ENCODE assay signal across 26 cellular contexts in genomic region chr2:26080356-26080755, GRCh38. TPM values are rescaled to one million over a fixed set of nuclear protein-coding genes. Genes with fewer than 3 reads are reported as not detected.
DNase-seq lines count a peak whose midpoint lies in the region; ATAC-seq and TF ChIP-seq lines count a peak whose summit lies in the region.
"Had no signal": no experiment of that assay in that cellular context is flagged by ENCODE, and none has a peak within 500 bp of the region (broad histone marks: within the 10 kb centered on the region; RNA-seq: fewer than 3 reads in every experiment).

No MANE protein-coding gene starts in this region.

- DNase-seq in AG04449 (ENCODE audit: low read depth, low spot score) (peak; percentile 36), IMR-90 (peak; percentile 20), dorsolateral prefrontal cortex (no peak), HEK293T (ENCODE audit: extremely low spot score) (no peak), T-cell (no peak), COLO668 (lab: John Stamatoyannopoulos, UW; ENCODE audit: unreplicated experiment) (no peak)
- no peak for DNase-seq in CD8-positive, alpha-beta memory T cell
- DNase-seq: activated CD4-positive, alpha-beta T cell treated with anti-CD3 and anti-CD28 coated beads for 4 hours; activated naive CD4-positive, alpha-beta T cell treated with anti-CD3 and anti-CD28 coated beads, Interleukin-2, amount 50 U/mL, for 16 hours; brain microvascular endothelial cell; CD4-positive, alpha-beta memory T cell; effector CD4-positive, alpha-beta T cell; Kasumi-1; left lung; NCI-H1436 treated with DMSO at 0.1 percent for 48 hours; NCI-H2081 treated with DMSO at 0.1 percent for 48 hours; NCI-H345; NCI-H69; SHP77; stimulated activated CD4-positive, alpha-beta T cell treated with anti-CD3 and anti-CD28 coated beads, Interleukin-4, amount 100 ng/mL, for 4 hours; upper lobe of right lung had no signal

- no peak overlapping the region for H3K9ac ChIP-seq in IMR-90 (ENCODE audit: low read depth, low read length)

- peaks cover 11 to 26% (median 23%) of the 10 kb centered on the region in 3 donors for H3K36me3 Mint-ChIP-seq in CD8-positive, alpha-beta memory T cell
- peaks cover 34% of the 10 kb centered on the region for H3K36me3 Mint-ChIP-seq in T-cell

- H3K79me1 ChIP-seq in IMR-90 (ENCODE audit: low read depth in 1 of 2, low read length in 2 of 2) = peaks cover 28 to 53% of the 10 kb centered on the region in 2 experiments

- H3K27ac Mint-ChIP-seq in CD8-positive, alpha-beta memory T cell = no peak overlapping the region
- no peak overlapping the region for H3K27ac Mint-ChIP-seq in T-cell
- H3K27ac Mint-ChIP-seq: activated T-helper 2 cell treated with anti-CD3 and anti-CD28 coated beads, Interferon-gamma antibody, Interleukin-2, Interleukin-4, amounts not matched to agents 10 μg/mL and 5 μg/mL and 100 μg/mL, durations not matched to agents 14 hours and 24 hours and 36 hours had no signal

- no peak overlapping the region for H2BK20ac ChIP-seq in IMR-90 (ENCODE audit: low read depth, low read length)

- ATAC-seq in IMR-90 (ENCODE audit: low read depth) = no peak
- no peak for ATAC-seq in T-cell (replicated peaks in 1 of 4)
- ATAC-seq: left lung, Panc1, sciatic nerve, upper lobe of right lung had no signal

- H4K8ac ChIP-seq in IMR-90 (ENCODE audit: low read depth in 2 of 2, low read length in 2 of 2) = no peak overlapping the region

- H3K4me3 Mint-ChIP-seq in CD8-positive, alpha-beta memory T cell = no peak overlapping the region
- no peak overlapping the region for H3K4me3 Mint-ChIP-seq in T-cell
- H3K4me3 Mint-ChIP-seq: CD4-positive, alpha-beta memory T cell had no signal

- H4K5ac ChIP-seq in IMR-90 (ENCODE audit: low read depth, low read length) = no peak overlapping the region

- BruUV-seq in IMR-90 (replicated peaks; lab: Mats Ljungman, UMichigan) = no TSS peak

- in situ Hi-C loops in IMR-90 (cut with MboI; ENCODE audit: low sequenced_read_pairs) = no loop called here

- CTCF ChIA-PET in AG04449 (lab: Yijun Ruan, JAX) (no interaction called here), IMR-90 (lab: Yijun Ruan, JAX) (interaction anchor here (0.6 kb wide), 1 partner anchor 405 kb away, joined by 3 read pairs; no protein-coding TSS in a partner anchor), HEK293T (lab: Yijun Ruan, JAX) (no interaction called here), T-cell (lab: Charles Lee) (no interaction called here)
- CTCF ChIA-PET in CD8-positive, alpha-beta memory T cell (lab: Charles Lee) = no interaction called here

- no peak overlapping the region for H3K18ac ChIP-seq in IMR-90 (ENCODE audit: low read depth, low read length)

- no CpG with 5 or more reads among the region's 1 CpG for WGBS in IMR-90 (ENCODE audit: extremely low coverage in 2 of 2, insufficient read length in 1 of 2), 2 experiments

- H2BK5ac ChIP-seq in IMR-90 (ENCODE audit: low read depth, low read length, poor library complexity, severe bottlenecking) = no peak overlapping the region

- H3K4me3 ChIP-seq in AG04449 (ENCODE audit: low read depth, low read length) (no peak overlapping the region), IMR-90 (ENCODE audit: insufficient read depth, low read depth, low read length) (no peak overlapping the region), dorsolateral prefrontal cortex (no peak overlapping the region), neutrophil (ENCODE audit: low read depth in 1 of 2, low read length in 1 of 2) (no peak overlapping the region)
- no peak overlapping the region for H3K4me3 ChIP-seq in CD8-positive, alpha-beta memory T cell (ENCODE audit: low read length)
- H3K4me3 ChIP-seq: left lung, prostate gland, upper lobe of right lung had no signal

- peaks cover 50% of the 10 kb centered on the region for H4K20me1 ChIP-seq in IMR-90 (ENCODE audit: insufficient read depth, low read length)

- POLR2A ChIA-PET in AG04449 (lab: Yijun Ruan, JAX) (no interaction called here), IMR-90 (lab: Charles Lee; ENCODE audit: unreplicated experiment) (no interaction called here), HEK293T (lab: Yijun Ruan, JAX) (no interaction called here), T-cell (lab: Charles Lee) (no interaction called here)
- POLR2A ChIA-PET in CD8-positive, alpha-beta memory T cell (lab: Charles Lee) = no interaction called here

- H3K14ac ChIP-seq in IMR-90 (replicated peaks; ENCODE audit: low read depth, low read length) = no peak overlapping the region

- dilution Hi-C loops in IMR-90 (cut with HindIII; ENCODE audit: low sequenced_read_pairs, unreplicated experiment) = no loop called here

- H2AK9ac ChIP-seq in IMR-90 (replicated peaks; ENCODE audit: low read depth, low read length, poor library complexity) = no peak overlapping the region

- no peak overlapping the region for H3K56ac ChIP-seq in IMR-90 (ENCODE audit: extremely low read depth, insufficient read depth, low read length)

- H2BK120ac ChIP-seq in IMR-90 (ENCODE audit: low read depth, low read length) = no peak overlapping the region

- H2AFZ ChIP-seq in IMR-90 (replicated peaks; ENCODE audit: low read length, poor library complexity) = no peak overlapping the region

- no peak overlapping the region for H2BK15ac ChIP-seq in IMR-90 (ENCODE audit: low read depth, low read length)

- no peak overlapping the region for H4K91ac ChIP-seq in IMR-90 (ENCODE audit: insufficient read depth, low read depth, low read length)

- H3K4ac ChIP-seq in IMR-90 (ENCODE audit: low read depth, low read length) = no peak overlapping the region

- H3K27me3 Mint-ChIP-seq in CD8-positive, alpha-beta memory T cell = no peaks in the 10 kb centered on the region
- no peaks in the 10 kb centered on the region for H3K27me3 Mint-ChIP-seq in T-cell
- H3K27me3 Mint-ChIP-seq: CD4-positive, alpha-beta memory T cell had no signal

- TF ChIP-seq CTCF in AG04449 (IDR thresholded peaks at IDR 0.05; ENCODE audit: insufficient read depth, low read length, missing control alignments) (no peak), IMR-90 (conservative IDR thresholded peaks at IDR 0.05; ENCODE audit: low read depth, low read length) (no peak), dorsolateral prefrontal cortex (IDR thresholded peaks at IDR 0.05 in 54 of 56, conservative IDR thresholded peaks at IDR 0.05 in 2 of 56; ENCODE audit: low read depth in 1 of 56, partially characterized antibody in 56 of 56) (no peak), neutrophil (IDR thresholded peaks at IDR 0.05) (no peak)

- no peak overlapping the region for H2AK5ac ChIP-seq in IMR-90 (ENCODE audit: low read depth, low read length)

- H3K27me3 ChIP-seq in IMR-90 (ENCODE audit: control insufficient read depth, insufficient read depth, low read length) = no peaks in the 10 kb centered on the region
- no peaks in the 10 kb centered on the region for H3K27me3 ChIP-seq in dorsolateral prefrontal cortex
- no peaks in the 10 kb centered on the region for H3K27me3 ChIP-seq in neutrophil
- H3K27me3 ChIP-seq in CD8-positive, alpha-beta memory T cell (ENCODE audit: insufficient read depth, low read length, poor library complexity, severe bottlenecking) = no peaks in the 10 kb centered on the region
- H3K27me3 ChIP-seq: brain microvascular endothelial cell, left lung, upper lobe of right lung had no signal

- H3K9me3 ChIP-seq in IMR-90 (ENCODE audit: control insufficient read depth, insufficient read depth, low read length) (no peaks in the 10 kb centered on the region; the same call in 1 of the 2 replicates), neutrophil (no peaks in the 10 kb centered on the region)
- H3K9me3 ChIP-seq in CD8-positive, alpha-beta memory T cell (ENCODE audit: low read length) = no peaks in the 10 kb centered on the region
- H3K9me3 ChIP-seq: left lung, prostate gland, upper lobe of right lung had no signal

- no peak overlapping the region for H3K27ac ChIP-seq in IMR-90 (ENCODE audit: insufficient read depth, low read length)
- H3K27ac ChIP-seq in dorsolateral prefrontal cortex = peak overlapping the region in 40 of 59 donors; percentile 4 to 78 (median 52)
- peak overlapping the region; percentile 79 for H3K27ac ChIP-seq in neutrophil
- no peak overlapping the region for H3K27ac ChIP-seq in CD8-positive, alpha-beta memory T cell (ENCODE audit: low read depth, low read length)
- H3K27ac ChIP-seq: brain microvascular endothelial cell, prostate gland, upper lobe of right lung had no signal

- intact Hi-C loops in IMR-90 (cut with micrococcal nuclease) (loop anchor here (10.0 kb wide), 1 partner anchor 86 kb away; no protein-coding TSS in a partner anchor), dorsolateral prefrontal cortex (cut with DNase I) (loop anchor here in 1 of 2 donors (10.0 kb wide), 1 partner anchor 164 kb away; the partner anchor contains the start of genes HADHA and HADHB)

- H3K36me3 ChIP-seq in IMR-90 (ENCODE audit: control insufficient read depth, insufficient read depth, low read length) (peaks cover 3% of the 10 kb centered on the region; the same call in 1 of the 2 replicates), neutrophil (no peaks in the 10 kb centered on the region)
- no peaks in the 10 kb centered on the region for H3K36me3 ChIP-seq in CD8-positive, alpha-beta memory T cell (ENCODE audit: insufficient read depth, low read length)
- H3K36me3 ChIP-seq: brain microvascular endothelial cell, left lung, prostate gland, upper lobe of right lung had no signal

- peaks cover 20 to 53% (median 41%) of the 10 kb centered on the region in 3 donors for H3K4me1 Mint-ChIP-seq in CD8-positive, alpha-beta memory T cell
- H3K4me1 Mint-ChIP-seq in T-cell = peaks cover 15 to 26% (median 18%) of the 10 kb centered on the region in 3 donors

- no peaks in the 10 kb centered on the region for H3K9me1 ChIP-seq in IMR-90 (ENCODE audit: insufficient read depth, low read length)

- TF ChIP-seq RAD21 in IMR-90 (IDR thresholded peaks at IDR 0.05; ENCODE audit: low read length) = no peak

- no peak overlapping the region for H3K4me2 ChIP-seq in IMR-90 (ENCODE audit: low read depth, low read length)

- peaks cover 5 to 22% (median 9%) of the 10 kb centered on the region in 5 donors for H3K9me3 Mint-ChIP-seq in CD8-positive, alpha-beta memory T cell
- peaks cover 8 to 18% (median 17%) of the 10 kb centered on the region in 3 donors for H3K9me3 Mint-ChIP-seq in T-cell

- H3K4me1 ChIP-seq in IMR-90 (ENCODE audit: control insufficient read depth, insufficient read depth, low read length) (peaks cover 2% of the 10 kb centered on the region; the same call in 1 of the 2 replicates), neutrophil (ENCODE audit: control insufficient read depth in 1 of 2, insufficient read depth in 1 of 2, low read depth in 1 of 2, low read length in 1 of 2) (peaks cover 87 to 93% of the 10 kb centered on the region in 2 experiments)
- no peaks in the 10 kb centered on the region for H3K4me1 ChIP-seq in CD8-positive, alpha-beta memory T cell (ENCODE audit: insufficient read depth, low read length)
- H3K4me1 ChIP-seq: upper lobe of right lung had no signal

- H3K23ac ChIP-seq in IMR-90 (ENCODE audit: low read depth, low read length) = no peak overlapping the region

- no peak for TF ChIP-seq POLR2A in IMR-90 (IDR thresholded peaks at IDR 0.05; ENCODE audit: low read depth, low read length)

RNA-seq across cellular contexts. Expression of gene RAB10, which starts 46.5 kb away (rescaled TPM):
- total RNA-seq in IMR-90 (2012; rRNA removed) = 30.1 and 79.7 TPM in 2 replicates
- 66.5 and 77.1 TPM in 2 replicates for polyA plus RNA-seq in IMR-90 (2012; rRNA removed)
- 45.2 and 71.7 TPM in 2 replicates for polyA plus RNA-seq in IMR-90 (2012; cell fraction: cytosol; rRNA removed)
- polyA plus RNA-seq in IMR-90 (2012; cell fraction: nucleus; rRNA removed; ENCODE audit: low replicate concordance) = 23.0 and 23.3 TPM in 2 replicates
- total RNA-seq in dorsolateral prefrontal cortex = 100 to 1,000 TPM in 104 of 120 experiments, 10 to 100 TPM in 16; 88.3 to 149 (median 112) TPM
- 100 to 1,000 TPM; 155 to 167 TPM for total RNA-seq in CD8-positive, alpha-beta memory T cell
- 93.3 TPM for polyA plus RNA-seq in CD8-positive, alpha-beta memory T cell
- 10 to 100 TPM; 35.0 to 78.7 (median 71.2) TPM for total RNA-seq in T-cell

Comparison
In these comparisons a context has a peak if more than half of its experiments do, and no peak if none do; other contexts are left out.
1. DNase-seq: peak in AG04449 (single experiment) and IMR-90 (single experiment); none in dorsolateral prefrontal cortex (0 of 10), HEK293T (single experiment), CD8-positive, alpha-beta memory T cell (0 of 5), T-cell (0 of 34) and COLO668 (single experiment).
2. H3K27ac ChIP-seq: peak in dorsolateral prefrontal cortex (40 of 59) and neutrophil (single experiment); none in IMR-90 (single experiment) and CD8-positive, alpha-beta memory T cell (single experiment).